In genomic region chr9:79111653-79112052, GRCh38 we compare ENCODE assay signal across 25 cellular contexts.
"Had no signal": no experiment of that assay in that cellular context is flagged by ENCODE, and none has a peak within 500 bp of the region (broad histone marks: within the 10 kb centered on the region; RNA-seq: fewer than 3 reads in every experiment).

No MANE protein-coding gene starts in this region.

- ATAC-seq: activated CD8-positive, alpha-beta memory T cell treated with anti-CD3 and anti-CD28 coated beads, Interleukin-2, amount 10 ng/mL, durations not matched to agents 7 days and 5 days; Panc1; Right ventricle myocardium inferior; T-cell had no signal

- DNase-seq: activated B cell treated with CpG ODN at 0.5 μM for 24 hours; activated CD4-positive, alpha-beta T cell treated with anti-CD3 and anti-CD28 coated beads for 1 hour; activated CD4-positive, alpha-beta T cell treated with anti-CD3 and anti-CD28 coated beads, Interleukin-2, amount 10 ng/mL, durations not matched to agents 24 days and 14 days; activated CD4-positive, alpha-beta T cell treated with anti-CD3 and anti-CD28 coated beads, Interleukin-2, amount 50 U/mL, for 48 hours; activated CD8-positive, alpha-beta memory T cell treated with anti-CD3 and anti-CD28 coated beads, Interleukin-2, amount 10 ng/mL, durations not matched to agents 7 days and 5 days; activated effector memory CD4-positive, alpha-beta T cell treated with Interleukin-2 at 50 U/mL for 16 hours; activated naive CD4-positive, alpha-beta T cell; activated T-cell treated with anti-CD3 and anti-CD28 coated beads, Interleukin-2, amount 50 U/mL, for 24 hours; aorta; caudate nucleus; colonic mucosa; MG63; MV-4-11; NCI-H1105 treated with DMSO at 0.1 percent for 48 hours; NCI-H187; NCI-H446 treated with DMSO at 0.1 percent for 48 hours; NCI-H524 treated with DMSO at 0.1 percent for 48 hours; NK-92 treated with Interleukin-12 subunit alpha and Interleukin-12 subunit beta, amount 100 ng/mL, for 24 hours; OCI-M1; RPMI8226; T-cell; T-helper 2 cell; T1000 had no signal
